ENCODE assay signal across 11 cellular contexts in the genomic region with DNA sequence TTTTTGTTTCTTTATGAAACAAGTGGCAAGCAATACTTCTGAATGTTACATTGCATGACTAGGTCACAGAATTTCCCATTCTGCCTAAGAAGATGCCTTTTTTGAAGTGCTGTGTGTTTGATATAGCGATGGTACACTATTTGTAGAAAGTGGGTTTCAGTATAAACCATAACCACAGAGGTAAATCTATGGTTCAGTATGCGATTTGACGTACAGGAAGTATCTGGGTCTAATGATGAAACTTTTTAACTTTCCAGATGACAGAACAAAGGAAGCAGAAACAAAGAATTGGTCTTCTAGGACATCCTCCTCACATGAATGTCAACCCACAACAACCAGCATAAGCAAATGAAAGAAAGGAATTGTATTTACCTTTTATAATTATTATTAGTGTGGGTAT.
DNase-seq lines count a peak whose midpoint lies in the region; ATAC-seq and TF ChIP-seq lines count a peak whose summit lies in the region.
"Had no signal": no experiment of that assay in that cellular context is flagged by ENCODE, and none has a peak within 500 bp of the region (broad histone marks: within the 10 kb centered on the region; RNA-seq: fewer than 3 reads in every experiment).

No MANE protein-coding gene starts in this region.

- H3K79me1 ChIP-seq in neuronal stem cell (ENCODE audit: low read depth, low read length): no peaks in the 10 kb centered on the region

- H3K27ac Mint-ChIP-seq in activated T-helper 2 cell treated with anti-CD3 and anti-CD28 coated beads, Interferon-gamma antibody, Interleukin-2, Interleukin-4, amounts not matched to agents 10 μg/mL and 5 μg/mL and 100 μg/mL, durations not matched to agents 14 hours and 24 hours and 36 hours: peak overlapping the region; percentile 82
- H3K27ac Mint-ChIP-seq: dendritic cell treated with granulocyte-macrophage colony-stimulating factor and Interleukin-4, amounts not matched to agents 40 ng/mL and 50 ng/mL, for 4 days had no signal

- H3K36me3 ChIP-seq in neuronal stem cell (replicated peaks in 1 of 2; ENCODE audit: control insufficient read depth in 2 of 2, insufficient read depth in 2 of 2, low read length in 2 of 2): no peaks in the 10 kb centered on the region

- no peak overlapping the region for H2BK15ac ChIP-seq in neuronal stem cell (ENCODE audit: low read length)

- intact Hi-C loops in activated T-helper 2 cell treated with anti-CD3 and anti-CD28 coated beads, Interferon-gamma antibody, Interleukin-2, Interleukin-4, amounts not matched to agents 10 μg/mL and 5 μg/mL and 100 μg/mL, durations not matched to agents 14 hours and 24 hours and 36 hours (cut with micrococcal nuclease): loop anchor here (1.0 to 10.0 kb wide), 4 partner anchors 15 to 351 kb away; a partner anchor contains a TSS

- no peak overlapping the region for H2AK5ac ChIP-seq in neuronal stem cell (ENCODE audit: low read depth, low read length)

- no peaks in the 10 kb centered on the region for H3K4me1 ChIP-seq in neuronal stem cell (ENCODE audit: control insufficient read depth in 2 of 2, insufficient read depth in 1 of 2, low read depth in 1 of 2, low read length in 2 of 2)

- H3K36me3 Mint-ChIP-seq in activated T-helper 2 cell treated with anti-CD3 and anti-CD28 coated beads, Interferon-gamma antibody, Interleukin-2, Interleukin-4, amounts not matched to agents 10 μg/mL and 5 μg/mL and 100 μg/mL, durations not matched to agents 14 hours and 24 hours and 36 hours (ENCODE audit: low read depth): peaks cover 71% of the 10 kb centered on the region

- peak; percentile 76 for ATAC-seq in GM19438 (IDR thresholded peaks at IDR 0.05; ENCODE audit: low read depth, unreplicated experiment)
- ATAC-seq in HG03060 (IDR thresholded peaks at IDR 0.05; ENCODE audit: low read depth, unreplicated experiment): peak; percentile 82

- no peak overlapping the region for H3K9ac ChIP-seq in neuronal stem cell (ENCODE audit: low read depth, low read length, poor library complexity)

- no peak overlapping the region for H2BK5ac ChIP-seq in neuronal stem cell (ENCODE audit: low read length)

- no peak overlapping the region for H2AFZ ChIP-seq in neuronal stem cell (ENCODE audit: low read length)

- H3K9me3 ChIP-seq in neuronal stem cell (replicated peaks in 1 of 2; ENCODE audit: control insufficient read depth in 2 of 2, insufficient read depth in 1 of 2, low read depth in 1 of 2, low read length in 2 of 2): no peaks in the 10 kb centered on the region

- peak; percentile 35 for DNase-seq in GM10266 (ENCODE audit: extremely low spot score)
- no peak for DNase-seq in activated T-helper 2 cell treated with anti-CD3 and anti-CD28 coated beads, Interferon-gamma antibody, Interleukin-2, Interleukin-4, amounts not matched to agents 10 μg/mL and 5 μg/mL and 100 μg/mL, durations not matched to agents 14 hours and 24 hours and 36 hours (ENCODE audit: low spot score)
- DNase-seq in NOMO-1 treated with dmso at 0.1 percent for 144 hours (lab: John Stamatoyannopoulos, UW; ENCODE audit: unreplicated experiment): no peak
- no peak for DNase-seq in HT-29 (ENCODE audit: low spot score)
- DNase-seq in neuronal stem cell (ENCODE audit: low spot score): no peak
- DNase-seq in NCI-H2227 treated with DMSO at 0.1 percent for 48 hours (lab: John Stamatoyannopoulos, UW): no peak
- DNase-seq: activated CD4-positive, alpha-beta T cell treated with anti-CD3 and anti-CD28 coated beads for 48 hours; kidney had no signal

- H3K23ac ChIP-seq in neuronal stem cell (ENCODE audit: low read depth, low read length, poor library complexity): no peak overlapping the region

- H3K4me3 Mint-ChIP-seq in activated T-helper 2 cell treated with anti-CD3 and anti-CD28 coated beads, Interferon-gamma antibody, Interleukin-2, Interleukin-4, amounts not matched to agents 10 μg/mL and 5 μg/mL and 100 μg/mL, durations not matched to agents 14 hours and 24 hours and 36 hours (ENCODE audit: low read depth): no peak overlapping the region
- H3K4me3 Mint-ChIP-seq: dendritic cell treated with granulocyte-macrophage colony-stimulating factor and Interleukin-4, amounts not matched to agents 40 ng/mL and 50 ng/mL, for 4 days had no signal

- H3K27me3 Mint-ChIP-seq in activated T-helper 2 cell treated with anti-CD3 and anti-CD28 coated beads, Interferon-gamma antibody, Interleukin-2, Interleukin-4, amounts not matched to agents 10 μg/mL and 5 μg/mL and 100 μg/mL, durations not matched to agents 14 hours and 24 hours and 36 hours (ENCODE audit: low read depth): no peaks in the 10 kb centered on the region
- H3K27me3 Mint-ChIP-seq: dendritic cell treated with granulocyte-macrophage colony-stimulating factor and Interleukin-4, amounts not matched to agents 40 ng/mL and 50 ng/mL, for 4 days had no signal

- peaks cover 90% of the 10 kb centered on the region for H3K4me1 Mint-ChIP-seq in activated T-helper 2 cell treated with anti-CD3 and anti-CD28 coated beads, Interferon-gamma antibody, Interleukin-2, Interleukin-4, amounts not matched to agents 10 μg/mL and 5 μg/mL and 100 μg/mL, durations not matched to agents 14 hours and 24 hours and 36 hours (ENCODE audit: low read depth)

- H2BK120ac ChIP-seq in neuronal stem cell (ENCODE audit: low read depth, low read length): no peak overlapping the region

- H4K8ac ChIP-seq in neuronal stem cell (ENCODE audit: low read depth, low read length): no peak overlapping the region

- no peak overlapping the region for H3K4ac ChIP-seq in neuronal stem cell (ENCODE audit: low read length)

- H3K9me3 Mint-ChIP-seq in activated T-helper 2 cell treated with anti-CD3 and anti-CD28 coated beads, Interferon-gamma antibody, Interleukin-2, Interleukin-4, amounts not matched to agents 10 μg/mL and 5 μg/mL and 100 μg/mL, durations not matched to agents 14 hours and 24 hours and 36 hours: peaks cover 4% of the 10 kb centered on the region
- H3K9me3 Mint-ChIP-seq: dendritic cell treated with granulocyte-macrophage colony-stimulating factor and Interleukin-4, amounts not matched to agents 40 ng/mL and 50 ng/mL, for 4 days had no signal

- H3K18ac ChIP-seq in neuronal stem cell (ENCODE audit: low read length): no peak overlapping the region

- no peak overlapping the region for H2BK12ac ChIP-seq in neuronal stem cell (ENCODE audit: low read length)

- H3K4me3 ChIP-seq in neuronal stem cell (ENCODE audit: low read length in 2 of 2): no peak overlapping the region

- H3K27ac ChIP-seq in neuronal stem cell (replicated peaks; ENCODE audit: low read length): no peak overlapping the region

- no peak for TF ChIP-seq CTCF in GM10266 (IDR thresholded peaks at IDR 0.05; ENCODE audit: control insufficient read depth, insufficient read depth, low read depth, missing control alignments)

- H3K27me3 ChIP-seq in neuronal stem cell (ENCODE audit: control insufficient read depth in 3 of 3, insufficient read depth in 3 of 3, low read depth in 1 of 3, low read length in 3 of 3): no peaks in the 10 kb centered on the region

- H3K4me2 ChIP-seq in neuronal stem cell (ENCODE audit: insufficient read depth, low read length, poor library complexity, severe bottlenecking): no peak overlapping the region

- WGBS in neuronal stem cell (ENCODE audit: extremely low coverage in 2 of 2, insufficient read length in 2 of 2, insufficient replicate concordance in 1 of 2), 2 donors: no CpG with 5 or more reads among the region's 3 CpGs

- no peak overlapping the region for H4K91ac ChIP-seq in neuronal stem cell (ENCODE audit: low read depth, low read length, poor library complexity)

- H3K14ac ChIP-seq in neuronal stem cell (ENCODE audit: low read length): no peak overlapping the region
